ENCODE assay signal across 15 cellular contexts in genomic region chr13:98503175-98504028, GRCh38.
A peak's percentile ranks its signal among the peaks of the same experiment; 100 is the strongest.
DNase-seq lines count a peak whose midpoint lies in the region; ATAC-seq, FAIRE-seq and TF ChIP-seq lines count a peak whose summit lies in the region.
"Had no signal": no experiment of that assay in that cellular context is flagged by ENCODE, and none has a peak within 500 bp of the region (broad histone marks: within the 10 kb centered on the region; RNA-seq: fewer than 3 reads in every experiment).

No MANE protein-coding gene starts in this region.

- H3K9me3 ChIP-seq in GM12878 (replicated peaks; ENCODE audit: control insufficient read depth, insufficient read depth, low read length) = no peaks in the 10 kb centered on the region
- no peaks in the 10 kb centered on the region for H3K9me3 ChIP-seq in sigmoid colon

- peak overlapping the region; percentile 51 for H3K4me2 ChIP-seq in GM12878 (ENCODE audit: control insufficient read depth, insufficient read depth)

- no peak for TF ChIP-seq POLR2A in GM12878 (IDR thresholded peaks at IDR 0.05; ENCODE audit: low read depth, low read length)
- TF ChIP-seq POLR2A in sigmoid colon (IDR thresholded peaks at IDR 0.05) = no peak

- BruUV-seq in GM12878 (replicated peaks; lab: Mats Ljungman, UMichigan) = no TSS peak

- peak; percentile 32 for DNase-seq in GM12865 (ENCODE audit: low read depth)
- no peak for DNase-seq in GM12878 (ENCODE audit: low read depth, low spot score)
- DNase-seq in immature natural killer cell = no peak
- peak; percentile 69 for DNase-seq in sigmoid colon
- no peak for DNase-seq in cerebellar nuclear complex (lab: John Stamatoyannopoulos, UW)
- DNase-seq in NOMO-1 treated with dmso at 0.1 percent for 144 hours (lab: John Stamatoyannopoulos, UW; ENCODE audit: unreplicated experiment) = no peak
- no peak for DNase-seq in NCI-H146 treated with DMSO at 0.1 percent for 48 hours (lab: John Stamatoyannopoulos, UW; ENCODE audit: unreplicated experiment)
- DNase-seq in HuH-7 (ENCODE audit: low spot score) = no peak
- DNase-seq: DMS153; HCEC 1CT; NCI-H2171 treated with DMSO at 0.1 percent for 48 hours; stimulated activated CD4-positive, alpha-beta T cell treated with anti-CD3 and anti-CD28 coated beads, Interleukin-2, amount 100 ng/mL, for 24 hours had no signal

- H3K9me3 Mint-ChIP-seq in immature natural killer cell = no peaks in the 10 kb centered on the region

- peaks cover under 1 to 56% (median 18%) of the 10 kb centered on the region in 3 donors for H3K36me3 Mint-ChIP-seq in immature natural killer cell

- H3K79me2 ChIP-seq in GM12878 (ENCODE audit: control insufficient read depth, insufficient read depth, low read length) = peaks cover 91% of the 10 kb centered on the region

- TF ChIP-seq CTCF in GM12865 (IDR thresholded peaks at IDR 0.05; ENCODE audit: insufficient read depth, low read depth, low read length, missing control alignments) (no peak), GM12878 (IDR thresholded peaks at IDR 0.05 in 2 of 3, conservative IDR thresholded peaks at IDR 0.05 in 1 of 3; ENCODE audit: control insufficient read depth in 2 of 3, extremely low read depth in 1 of 3, insufficient read depth in 1 of 3, low read depth in 3 of 3, low read length in 3 of 3) (no peak), sigmoid colon (IDR thresholded peaks at IDR 0.05) (no peak)

- CTCF ChIA-PET in GM12878 (lab: Yijun Ruan, JAX) = interaction anchor here (0.6 to 4.2 kb wide), 12 partner anchors 12 to 496 kb away, joined by 3 to 21 read pairs (median 4); no protein-coding TSS in a partner anchor

- H3K27me3 Mint-ChIP-seq in immature natural killer cell (ENCODE audit: low read depth in 3 of 3) = peaks cover 9 to 17% (median 11%) of the 10 kb centered on the region in 3 donors
- H3K27me3 Mint-ChIP-seq: activated CD8-positive, alpha-beta memory T cell treated with anti-CD3 and anti-CD28 coated beads, Interleukin-2, amount 10 ng/mL, durations not matched to agents 7 days and 5 days had no signal

- H4K20me1 ChIP-seq in GM12878 (ENCODE audit: control insufficient read depth, insufficient read depth) = peaks cover 7% of the 10 kb centered on the region; the same call in 1 of the 2 replicates

- 63% methylated on average over 10 of the region's 10 CpGs for WGBS in GM12878 (ENCODE audit: insufficient coverage, insufficient replicate concordance, low lambda C conversion rate, missing lambda C conversion rate)
- 62 to 70% methylated on average over 10 of the region's 10 CpGs for WGBS in sigmoid colon, 2 donors

- H3K27me3 ChIP-seq in GM12878 (replicated peaks in 1 of 2; ENCODE audit: control insufficient read depth in 2 of 2, insufficient read depth in 2 of 2, low read length in 1 of 2) (no peaks in the 10 kb centered on the region), sigmoid colon (no peaks in the 10 kb centered on the region)

- H3K27ac ChIP-seq in GM12878 (ENCODE audit: control insufficient read depth, insufficient read depth) = peak overlapping the region; percentile 49
- peak overlapping the region; percentile 75 to 82 (median 79) for H3K27ac ChIP-seq in sigmoid colon
- H3K27ac ChIP-seq: SK-N-MC had no signal

- H3K4me3 ChIP-seq in GM12865 (ENCODE audit: low read depth, low read length) (no peak overlapping the region; the same call in 1 of the 2 replicates), GM12878 (peak overlapping the region; percentile 15; the same call in 1 of the 2 replicates), sigmoid colon (peak overlapping the region in 2 of 4 donors; percentile 20 to 21)
- H3K4me3 ChIP-seq: SK-N-MC had no signal

- POLR2A ChIA-PET in GM12878 (lab: Charles Lee) = interaction anchor here (0.5 to 3.4 kb wide), 11 partner anchors 10 to 1070 kb away, joined by 3 to 25 read pairs (median 4); partner anchors contain the start of gene RAP2A

- peak overlapping the region; percentile 18 to 78 (median 67) for H3K4me3 Mint-ChIP-seq in immature natural killer cell
- H3K4me3 Mint-ChIP-seq: activated CD8-positive, alpha-beta memory T cell treated with anti-CD3 and anti-CD28 coated beads, Interleukin-2, amount 10 ng/mL, durations not matched to agents 7 days and 5 days had no signal

- H3K36me3 ChIP-seq in GM12878 (ENCODE audit: control insufficient read depth in 2 of 2, insufficient read depth in 2 of 2, low read length in 1 of 2) (peaks cover 11% of the 10 kb centered on the region in 2 experiments; a peak in 3 of 4 replicates), sigmoid colon (peaks cover 0 to 4% (median 0%) of the 10 kb centered on the region in 4 donors)

- RAD21 ChIA-PET in GM12878 (lab: Charles Lee; ENCODE audit: unreplicated experiment) = interaction anchor here (1.0 to 4.0 kb wide), 12 partner anchors 12 to 150 kb away, joined by 3 to 37 read pairs (median 10); partner anchors contain the start of gene STK24

- peak overlapping the region in 1 of 6 donors; percentile 20 for H3K27ac Mint-ChIP-seq in immature natural killer cell

- H3K4me1 ChIP-seq in GM12878 (ENCODE audit: control insufficient read depth, insufficient read depth, low read length) (peaks cover 67% of the 10 kb centered on the region), sigmoid colon (peaks cover 0 to 71% (median 64%) of the 10 kb centered on the region in 4 donors)

- TF ChIP-seq RAD21 in GM12878 (IDR thresholded peaks at IDR 0.05; ENCODE audit: insufficient read depth, low read depth, low read length) = no peak

- no peak for TF ChIP-seq EP300 in GM12878 (IDR thresholded peaks at IDR 0.05; ENCODE audit: borderline replicate concordance in 1 of 2, control insufficient read depth in 1 of 2, low read depth in 2 of 2, low read length in 2 of 2)
- TF ChIP-seq EP300 in sigmoid colon (IDR thresholded peaks at IDR 0.05) = no peak

- SMC1A ChIA-PET in GM12878 (lab: Charles Lee; ENCODE audit: uncharacterized antibody, unreplicated experiment) = interaction anchor here (1.0 to 6.3 kb wide), 21 partner anchors 9 to 150 kb away, joined by 3 to 50 read pairs (median 6); no protein-coding TSS in a partner anchor

- peaks cover 57 to 63% of the 10 kb centered on the region in 2 donors for H3K4me1 Mint-ChIP-seq in immature natural killer cell

- FAIRE-seq in GM12878 (lab: Jason Lieb, UNC) = no peak
- FAIRE-seq: colon had no signal

- H2AFZ ChIP-seq in GM12878 (ENCODE audit: control insufficient read depth, low read depth, low read length) = no peak overlapping the region

- ATAC-seq in GM12878 = peak; percentile 16; the same call in 2 of the 3 replicates

- in situ Hi-C loops in GM12878 (cut with MboI) = no loop called here

- intact Hi-C loops in GM12878 (cut with micrococcal nuclease; ENCODE audit: unreplicated experiment) = loop anchor here (1.0 kb wide), 1 partner anchor 27 kb away; no protein-coding TSS in a partner anchor
- intact Hi-C loops in sigmoid colon (cut with DNase I) = no loop called here

- H3K9ac ChIP-seq in GM12878 (ENCODE audit: control insufficient read depth, insufficient read depth, low read length) = no peak overlapping the region; the same call in 1 of the 2 replicates

TF ChIP-seq in GM12878, 131 proteins besides CTCF, POLR2A, EP300 and RAD21 (continues in another document):
- TF ChIP-seq LARP7 (IDR thresholded peaks at IDR 0.05) (no peak), BHLHE40 (IDR thresholded peaks at IDR 0.05; ENCODE audit: borderline replicate concordance in 1 of 2, low read depth in 2 of 2, low read length in 1 of 2) (peak in 1 of 2 experiments; percentile 17; a peak in 1 of 4 replicates), RUNX3 (IDR thresholded peaks at IDR 0.05; ENCODE audit: low read length) (peak; percentile 59), GABPA (IDR thresholded peaks at IDR 0.05; ENCODE audit: low read depth) (no peak), TCF12 (IDR thresholded peaks at IDR 0.05; ENCODE audit: low read depth, low read length) (peak; percentile 64; the same call in 1 of the 2 replicates), USF1 (IDR thresholded peaks at IDR 0.05; ENCODE audit: borderline replicate concordance, extremely low read length, insufficient read depth, low read depth, low read length) (no peak), EGR1 (IDR thresholded peaks at IDR 0.05; ENCODE audit: borderline replicate concordance in 1 of 2, low read depth in 2 of 2, low read length in 2 of 2) (peak in 1 of 2 experiments; percentile 43; a peak in 1 of 3 replicates)
- TF ChIP-seq, protein P1, sequence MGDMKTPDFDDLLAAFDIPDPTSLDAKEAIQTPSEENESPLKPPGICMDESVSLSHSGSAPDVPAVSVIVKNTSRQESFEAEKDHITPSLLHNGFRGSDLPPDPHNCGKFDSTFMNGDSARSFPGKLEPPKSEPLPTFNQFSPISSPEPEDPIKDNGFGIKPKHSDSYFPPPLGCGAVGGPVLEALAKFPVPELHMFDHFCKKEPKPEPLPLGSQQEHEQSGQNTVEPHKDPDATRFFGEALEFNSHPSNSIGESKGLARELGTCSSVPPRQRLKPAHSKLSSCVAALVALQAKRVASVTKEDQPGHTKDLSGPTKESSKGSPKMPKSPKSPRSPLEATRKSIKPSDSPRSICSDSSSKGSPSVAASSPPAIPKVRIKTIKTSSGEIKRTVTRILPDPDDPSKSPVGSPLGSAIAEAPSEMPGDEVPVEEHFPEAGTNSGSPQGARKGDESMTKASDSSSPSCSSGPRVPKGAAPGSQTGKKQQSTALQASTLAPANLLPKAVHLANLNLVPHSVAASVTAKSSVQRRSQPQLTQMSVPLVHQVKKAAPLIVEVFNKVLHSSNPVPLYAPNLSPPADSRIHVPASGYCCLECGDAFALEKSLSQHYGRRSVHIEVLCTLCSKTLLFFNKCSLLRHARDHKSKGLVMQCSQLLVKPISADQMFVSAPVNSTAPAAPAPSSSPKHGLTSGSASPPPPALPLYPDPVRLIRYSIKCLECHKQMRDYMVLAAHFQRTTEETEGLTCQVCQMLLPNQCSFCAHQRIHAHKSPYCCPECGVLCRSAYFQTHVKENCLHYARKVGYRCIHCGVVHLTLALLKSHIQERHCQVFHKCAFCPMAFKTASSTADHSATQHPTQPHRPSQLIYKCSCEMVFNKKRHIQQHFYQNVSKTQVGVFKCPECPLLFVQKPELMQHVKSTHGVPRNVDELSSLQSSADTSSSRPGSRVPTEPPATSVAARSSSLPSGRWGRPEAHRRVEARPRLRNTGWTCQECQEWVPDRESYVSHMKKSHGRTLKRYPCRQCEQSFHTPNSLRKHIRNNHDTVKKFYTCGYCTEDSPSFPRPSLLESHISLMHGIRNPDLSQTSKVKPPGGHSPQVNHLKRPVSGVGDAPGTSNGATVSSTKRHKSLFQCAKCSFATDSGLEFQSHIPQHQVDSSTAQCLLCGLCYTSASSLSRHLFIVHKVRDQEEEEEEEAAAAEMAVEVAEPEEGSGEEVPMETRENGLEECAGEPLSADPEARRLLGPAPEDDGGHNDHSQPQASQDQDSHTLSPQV (IDR thresholded peaks at IDR 0.05) = no peak

Comparison
In these comparisons a context has a peak if more than half of its experiments do, and no peak if none do; other contexts are left out.
1. DNase-seq: peak in GM12865 (single experiment) and sigmoid colon (single experiment); none in GM12878 (single experiment), immature natural killer cell (0 of 3), cerebellar nuclear complex (0 of 2), NOMO-1 treated with dmso at 0.1 percent for 144 hours (single experiment), NCI-H146 treated with DMSO at 0.1 percent for 48 hours (single experiment) and HuH-7 (single experiment).